Comparison of ENCODE assay signal across 8 cellular contexts in the genomic region with DNA sequence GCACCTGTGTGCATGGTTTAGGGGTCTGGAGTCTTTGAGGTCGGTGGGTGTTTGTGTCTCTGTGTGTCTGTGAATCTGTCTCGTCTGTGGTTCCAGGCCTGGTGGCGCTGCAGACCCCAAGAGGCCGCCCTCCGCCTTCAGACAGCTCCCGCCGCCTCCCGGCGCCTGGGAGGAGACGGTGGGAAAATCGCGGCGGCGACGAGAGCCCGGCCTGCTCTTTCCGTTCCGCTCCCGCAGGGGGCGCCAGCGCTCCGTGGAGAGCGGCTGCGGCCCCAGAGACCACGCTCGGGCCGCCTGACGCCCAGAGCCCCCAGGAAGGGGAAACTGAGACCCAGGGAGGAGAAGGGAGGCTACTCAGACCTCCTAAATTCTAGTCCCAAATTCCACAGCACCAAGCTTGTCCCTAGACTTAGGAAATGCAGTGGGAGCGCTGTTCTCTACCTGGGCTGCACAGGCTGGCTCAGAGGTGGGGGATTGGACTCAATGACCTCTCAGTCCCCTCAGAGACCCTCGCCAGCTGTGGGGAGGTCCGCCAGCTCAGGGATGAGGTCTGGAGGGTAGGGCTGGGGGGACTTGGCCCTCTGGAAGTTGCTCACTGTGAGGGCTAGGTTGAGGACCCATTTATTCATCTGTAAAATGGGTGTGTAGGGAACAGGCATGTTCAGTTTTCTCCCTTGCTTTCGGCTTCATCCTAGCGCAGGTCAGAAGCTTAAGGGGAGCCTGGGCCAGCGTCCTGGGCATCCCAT. TPM values are rescaled to one million over a fixed set of nuclear protein-coding genes. Genes with fewer than 3 reads are reported as not detected.
DNase-seq lines count a peak whose midpoint lies in the region; ATAC-seq and TF ChIP-seq lines count a peak whose summit lies in the region.

No MANE protein-coding gene starts in this region.

- H3K9me3 ChIP-seq in cardiac muscle cell (ENCODE audit: low read depth) (no peaks in the 10 kb centered on the region), psoas muscle (no peaks in the 10 kb centered on the region)

- intact Hi-C loops in psoas muscle (cut with DNase I) = loop anchor here (2.0 to 10.0 kb wide), 5 partner anchors 340 to 658 kb away; partner anchors contain the start of gene VSTM2L (in 1 of the 2)

- H3K27me3 ChIP-seq in cardiac muscle cell = no peaks in the 10 kb centered on the region
- peaks cover 0 to 44% (median 8%) of the 10 kb centered on the region in 3 donors for H3K27me3 ChIP-seq in psoas muscle (ENCODE audit: insufficient read depth in 3 of 3, low read length in 2 of 3)

- H3K36me3 ChIP-seq in cardiac muscle cell = no peaks in the 10 kb centered on the region
- H3K36me3 ChIP-seq in psoas muscle (ENCODE audit: insufficient read depth in 1 of 2, low read depth in 1 of 2) = no peaks in the 10 kb centered on the region

- H3K27ac ChIP-seq in cardiac muscle cell (no peak overlapping the region), psoas muscle (no peak overlapping the region)

- H3K4me3 ChIP-seq in cardiac muscle cell (no peak overlapping the region), psoas muscle (no peak overlapping the region)

- peaks cover 11% of the 10 kb centered on the region for H3K4me1 ChIP-seq in cardiac muscle cell (ENCODE audit: low read depth)
- H3K4me1 ChIP-seq in psoas muscle = no peaks in the 10 kb centered on the region

- peak; percentile 96 for TF ChIP-seq CTCF in GM20000 (IDR thresholded peaks at IDR 0.05; ENCODE audit: extremely low read depth, missing control alignments)
- peak; percentile 91 for TF ChIP-seq CTCF in cardiac muscle cell (IDR thresholded peaks at IDR 0.05; ENCODE audit: low read depth, low read length)
- TF ChIP-seq CTCF in psoas muscle (IDR thresholded peaks at IDR 0.05) = peak; percentile 89

- 13 to 16% (median 13%) methylated on average over 31 to 34 of the region's 34 CpGs for WGBS in psoas muscle, 3 donors

- DNase-seq in AML-193 (lab: John Stamatoyannopoulos, UW) (peak; percentile 3 to 7), GM20000 (ENCODE audit: low spot score) (peak; percentile 81), NCI-H82 treated with DMSO at 0.1 percent for 48 hours (lab: John Stamatoyannopoulos, UW; ENCODE audit: unreplicated experiment) (peak; percentile 50), activated T-helper 1 cell treated with Interleukin-2 at 50 U/mL for 16 hours (ENCODE audit: low read depth) (peak; percentile 4), cardiac muscle cell (ENCODE audit: low read depth in 1 of 2, low spot score in 1 of 2) (peak; percentile 39 to 80), psoas muscle (peak; percentile 37 to 66)

- peak; percentile 72 to 91 (median 82) for ATAC-seq in psoas muscle
- ATAC-seq in GM19351 (IDR thresholded peaks at IDR 0.05; ENCODE audit: unreplicated experiment) = no peak
- no peak for ATAC-seq in HG03571 (IDR thresholded peaks at IDR 0.05; ENCODE audit: unreplicated experiment)

RNA-seq across cellular contexts. Expression of gene BLCAP, which starts 36.9 kb away (rescaled TPM):
- total RNA-seq in cardiac muscle cell = 87.4 and 89.5 TPM in 2 replicates
- polyA plus RNA-seq in cardiac muscle cell = 100 and 112 TPM in 2 replicates
- total RNA-seq in psoas muscle = 100 to 1,000 TPM; 267 to 656 (median 488) TPM
- 100 to 1,000 TPM; 271 to 366 (median 295) TPM for polyA plus RNA-seq in psoas muscle

RNA-seq across cellular contexts. Expression of gene NNAT, which starts 43.5 kb away (rescaled TPM):
- total RNA-seq in cardiac muscle cell (3.6 and 4.2 TPM in 2 replicates), psoas muscle (10 to 100 TPM in 1 of 4 donors, 1 to 10 TPM in 2, under 1 TPM in 1; 0.50 to 52.3 (median 5.9) TPM)
- polyA plus RNA-seq in cardiac muscle cell (1.1 and 5.2 TPM in 2 replicates), psoas muscle (1 to 10 TPM in 2 of 3 donors, under 1 TPM in 1; 0.99 to 2.0 (median 1.1) TPM)

Comparison
In these comparisons a context has a peak if more than half of its experiments do, and no peak if none do; other contexts are left out.
1. DNase-seq: peak in every context shown above with its lines; median percentile 81 in GM20000; 60 in cardiac muscle cell; 52 in psoas muscle; 50 in NCI-H82 treated with DMSO at 0.1 percent for 48 hours; 5 in AML-193; 4 in activated T-helper 1 cell treated with Interleukin-2 at 50 U/mL for 16 hours.
2. ATAC-seq: peak in psoas muscle (4 of 4); none in GM19351 (single experiment) and HG03571 (single experiment).
3. Peak in every context shown above with its lines, with median percentiles within 50 percentile points of each other: CTCF ChIP-seq.